ENCODE assay signal across 21 cellular contexts in genomic region chrX:153783378-153784013, GRCh38. TPM values are rescaled to one million over a fixed set of nuclear protein-coding genes. Genes with fewer than 3 reads are reported as not detected.
DNase-seq lines count a peak whose midpoint lies in the region; ATAC-seq and TF ChIP-seq lines count a peak whose summit lies in the region.
"Had no signal": no experiment of that assay in that cellular context is flagged by ENCODE, and none has a peak within 500 bp of the region (broad histone marks: within the 10 kb centered on the region; RNA-seq: fewer than 3 reads in every experiment).

No MANE protein-coding gene starts in this region.

- H3K9me3 ChIP-seq in upper lobe of right lung = no peaks in the 10 kb centered on the region

- H3K27ac Mint-ChIP-seq in glutamatergic neuron (ENCODE audit: unreplicated experiment) = peak overlapping the region; percentile 43
- H3K27ac Mint-ChIP-seq: B cell; CD4-positive, alpha-beta memory T cell; GM23338; H9; HFFc6 had no signal

- H3K27me3 ChIP-seq in upper lobe of right lung = no peaks in the 10 kb centered on the region

- no peaks in the 10 kb centered on the region for H3K27me3 Mint-ChIP-seq in glutamatergic neuron (ENCODE audit: unreplicated experiment)

- no peak overlapping the region for H3K27ac ChIP-seq in upper lobe of right lung
- H3K27ac ChIP-seq: 22Rv1; BLaER1 treated with 17β-estradiol and CSF1 and Interleukin-3, amounts not matched to agents 10 nM and 100 nM had no signal

- no peak overlapping the region for H3K4me3 ChIP-seq in upper lobe of right lung
- H3K4me3 ChIP-seq: BLaER1 treated with 17β-estradiol and CSF1 and Interleukin-3, amounts not matched to agents 10 nM and 100 nM; GM23338 had no signal

- H3K36me3 ChIP-seq in upper lobe of right lung = peaks cover 8% of the 10 kb centered on the region

- no peak overlapping the region for H3K4me3 Mint-ChIP-seq in glutamatergic neuron (ENCODE audit: unreplicated experiment)
- H3K4me3 Mint-ChIP-seq: B cell; CD4-positive, alpha-beta memory T cell; GM23338; H9; HFFc6 had no signal

- TF ChIP-seq CTCF in glutamatergic neuron (IDR thresholded peaks at IDR 0.05; ENCODE audit: partially characterized antibody, unreplicated experiment) (no peak), upper lobe of right lung (IDR thresholded peaks at IDR 0.05) (no peak)

- H3K4me1 ChIP-seq in upper lobe of right lung = no peaks in the 10 kb centered on the region

- ATAC-seq in upper lobe of right lung (no peak), left ventricle myocardium superior (no peak)
- ATAC-seq: GM23338, HCT116 had no signal

- intact Hi-C loops in upper lobe of right lung (cut with DNase I) = no loop called here
- intact Hi-C loops in posterior vena cava (cut with DNase I) = no loop called here
- intact Hi-C loops in left ventricle myocardium superior (cut with micrococcal nuclease) = no loop called here

- H3K36me3 Mint-ChIP-seq in glutamatergic neuron (ENCODE audit: unreplicated experiment) = no peaks in the 10 kb centered on the region

- no peaks in the 10 kb centered on the region for H3K4me1 Mint-ChIP-seq in glutamatergic neuron (ENCODE audit: low read depth, unreplicated experiment)

- DNase-seq in NCI-H82 (lab: John Stamatoyannopoulos, UW) (peak; percentile 20), NCI-H82 treated with DMSO at 0.1 percent for 48 hours (lab: John Stamatoyannopoulos, UW; ENCODE audit: unreplicated experiment) (no peak), Kasumi-1 (lab: John Stamatoyannopoulos, UW) (peak; percentile 32 to 49), glutamatergic neuron (no peak), upper lobe of right lung (no peak), posterior vena cava (ENCODE audit: low spot score) (no peak), left ventricle myocardium superior (no peak)
- DNase-seq: Calu3; CD4-positive, alpha-beta memory T cell; COR-L47; DMS53; DMS79 treated with DMSO at 0.1 percent for 48 hours; GF-D8; H9; HFFc6 had no signal

- H3K9me3 Mint-ChIP-seq in glutamatergic neuron (ENCODE audit: unreplicated experiment) = peaks cover 1% of the 10 kb centered on the region
- H3K9me3 Mint-ChIP-seq: CD4-positive, alpha-beta memory T cell; GM23338; HFFc6 had no signal

RNA-seq across cellular contexts. Expression of gene SRPK3, which starts 2.7 kb away (rescaled TPM):
- total RNA-seq in glutamatergic neuron (ENCODE audit: unreplicated experiment) (not detected), upper lobe of right lung (not detected), posterior vena cava (1 to 10 TPM; 5.4 to 9.8 TPM), left ventricle myocardium superior (43.6 TPM)
- total RNA-seq: B cell; CD4-positive, alpha-beta memory T cell; G401; GM23338; H9 had no signal

RNA-seq across cellular contexts. Expression of gene IDH3G, which starts 10.7 kb away (rescaled TPM):
- total RNA-seq in glutamatergic neuron (ENCODE audit: unreplicated experiment) = 56.7 TPM
- total RNA-seq in upper lobe of right lung = 42.7 TPM
- 10 to 100 TPM; 43.9 to 44.1 TPM for total RNA-seq in posterior vena cava
- total RNA-seq in left ventricle myocardium superior = 81.2 TPM

RNA-seq across cellular contexts. Expression of gene SSR4, which starts 11.0 kb away (rescaled TPM):
- total RNA-seq in glutamatergic neuron (ENCODE audit: unreplicated experiment) (277 TPM), upper lobe of right lung (204 TPM), posterior vena cava (100 to 1,000 TPM; 164 to 225 TPM), left ventricle myocardium superior (145 TPM)

RNA-seq across cellular contexts. Expression of gene PLXNB3, which starts 19.4 kb away (rescaled TPM):
- total RNA-seq in glutamatergic neuron (ENCODE audit: unreplicated experiment) (5.8 TPM), upper lobe of right lung (3.3 TPM), posterior vena cava (10 to 100 TPM; 16.8 to 19.1 TPM), left ventricle myocardium superior (2.4 TPM)
- total RNA-seq: B cell; CD4-positive, alpha-beta memory T cell had no signal

RNA-seq across cellular contexts. Expression of gene PDZD4, which starts 46.8 kb away (rescaled TPM):
- total RNA-seq in glutamatergic neuron (ENCODE audit: unreplicated experiment) (41.8 TPM), upper lobe of right lung (8.3 TPM), posterior vena cava (10 to 100 TPM; 21.0 to 22.9 TPM), left ventricle myocardium superior (2.6 TPM)
- total RNA-seq: B cell, HFFc6 had no signal

Comparison
In these comparisons a context has a peak if more than half of its experiments do, and no peak if none do; other contexts are left out.
1. DNase-seq: peak in NCI-H82 (single experiment) and Kasumi-1 (2 of 2); none in NCI-H82 treated with DMSO at 0.1 percent for 48 hours (single experiment), glutamatergic neuron (single experiment), upper lobe of right lung (single experiment), posterior vena cava (single experiment) and left ventricle myocardium superior (single experiment).